ENCODE assay signal across 9 cellular contexts in genomic region chrX:150543230-150544155, GRCh38. TPM values are rescaled to one million over a fixed set of nuclear protein-coding genes. Genes with fewer than 3 reads are reported as not detected.
DNase-seq lines count a peak whose midpoint lies in the region; ATAC-seq lines count a peak whose summit lies in the region.
"Had no signal": no experiment of that assay in that cellular context is flagged by ENCODE, and none has a peak within 500 bp of the region (broad histone marks: within the 10 kb centered on the region; RNA-seq: fewer than 3 reads in every experiment).

No MANE protein-coding gene starts in this region.

- DNase-seq in mesenteric fat pad (ENCODE audit: low spot score) = peak; percentile 74
- no peak for DNase-seq in NCI-H1092 treated with DMSO at 0.1 percent for 48 hours (lab: John Stamatoyannopoulos, UW)
- DNase-seq in NCI-H2107 (lab: John Stamatoyannopoulos, UW) = no peak
- no peak for DNase-seq in activated effector memory CD4-positive, alpha-beta T cell treated with Interleukin-2 at 50 U/mL for 16 hours
- no peak for DNase-seq in NCI-H146 (lab: John Stamatoyannopoulos, UW)
- DNase-seq: NCI-H1105 treated with DMSO at 0.1 percent for 48 hours had no signal

- peak; percentile 61 for ATAC-seq in GM18511 (IDR thresholded peaks at IDR 0.05; ENCODE audit: unreplicated experiment)
- ATAC-seq in GM21515 (IDR thresholded peaks at IDR 0.05; ENCODE audit: unreplicated experiment) = peak; percentile 51
- ATAC-seq in HG03139 (IDR thresholded peaks at IDR 0.05; ENCODE audit: unreplicated experiment) = peak; percentile 40

RNA-seq across cellular contexts. Expression of gene MTM1, which starts 24.9 kb away (rescaled TPM):
- total RNA-seq in mesenteric fat pad = 15.7 TPM
